13 cellular contexts compared by ENCODE assay signal in genomic region chr13:27790523-27790922, GRCh38. TPM values are rescaled to one million over a fixed set of nuclear protein-coding genes. Genes with fewer than 3 reads are reported as not detected.
A peak's percentile ranks its signal among the peaks of the same experiment; 100 is the strongest.
DNase-seq lines count a peak whose midpoint lies in the region; ATAC-seq, FAIRE-seq and TF ChIP-seq lines count a peak whose summit lies in the region.
"Had no signal": no experiment of that assay in that cellular context is flagged by ENCODE, and none has a peak within 500 bp of the region (broad histone marks: within the 10 kb centered on the region; RNA-seq: fewer than 3 reads in every experiment).

No MANE protein-coding gene starts in this region.

- no peak overlapping the region for H3K27ac Mint-ChIP-seq in CD8-positive, alpha-beta T cell
- H3K27ac Mint-ChIP-seq in astrocyte (ENCODE audit: unreplicated experiment), result no peak overlapping the region
- no peak overlapping the region for H3K27ac Mint-ChIP-seq in naive thymus-derived CD8-positive, alpha-beta T cell

- H2AFZ ChIP-seq in astrocyte (ENCODE audit: low read depth, low read length), result no peak overlapping the region

- POLR2A ChIA-PET in CD8-positive, alpha-beta T cell (lab: Charles Lee), result no interaction called here
- POLR2A ChIA-PET in naive thymus-derived CD8-positive, alpha-beta T cell (lab: Charles Lee), result no interaction called here

- whole genome bisulfite sequencing in pancreas, 2 donors, result 3 to 6% methylated on average over 23 of the region's 23 CpGs

- no peaks in the 10 kb centered on the region for H3K79me2 ChIP-seq in astrocyte (ENCODE audit: insufficient read depth, low read length)

- H3K36me3 Mint-ChIP-seq in CD8-positive, alpha-beta T cell, result no peaks in the 10 kb centered on the region
- peaks cover 2% of the 10 kb centered on the region for H3K36me3 Mint-ChIP-seq in astrocyte (ENCODE audit: low read depth, unreplicated experiment)
- H3K36me3 Mint-ChIP-seq in naive thymus-derived CD8-positive, alpha-beta T cell, result peaks cover 0 to 22% (median 4%) of the 10 kb centered on the region in 3 donors

- H3K4me3 Mint-ChIP-seq in CD8-positive, alpha-beta T cell, result peak overlapping the region; percentile 87
- H3K4me3 Mint-ChIP-seq in astrocyte (ENCODE audit: unreplicated experiment), result no peak overlapping the region
- peak overlapping the region; percentile 83 to 93 (median 88) for H3K4me3 Mint-ChIP-seq in naive thymus-derived CD8-positive, alpha-beta T cell

- no peaks in the 10 kb centered on the region for H4K20me1 ChIP-seq in astrocyte (ENCODE audit: insufficient read depth, low read length)

- no peak overlapping the region for H3K9ac ChIP-seq in astrocyte (ENCODE audit: low read length)

- peaks cover 64% of the 10 kb centered on the region for H3K27me3 Mint-ChIP-seq in CD8-positive, alpha-beta T cell (ENCODE audit: low read depth)
- peaks cover 80% of the 10 kb centered on the region for H3K27me3 Mint-ChIP-seq in astrocyte (ENCODE audit: low read depth, unreplicated experiment)
- peaks cover 42 to 89% (median 63%) of the 10 kb centered on the region in 5 donors for H3K27me3 Mint-ChIP-seq in naive thymus-derived CD8-positive, alpha-beta T cell

- H3K4me3 ChIP-seq in CD8-positive, alpha-beta T cell (ENCODE audit: low read depth, low read length), result peak overlapping the region; percentile 50
- H3K4me3 ChIP-seq in H7 (ENCODE audit: insufficient read depth, low read depth, low read length), result no peak overlapping the region
- no peak overlapping the region for H3K4me3 ChIP-seq in astrocyte (ENCODE audit: insufficient read depth, low read depth, low read length)
- H3K4me3 ChIP-seq in pancreas, result peak overlapping the region in 1 of 4 donors; percentile 38

- CTCF ChIA-PET in CD8-positive, alpha-beta T cell (lab: Charles Lee), result interaction anchor here (0.7 kb wide), 1 partner anchor 11 kb away, joined by 3 read pairs; no protein-coding TSS in a partner anchor

- H3K4me1 ChIP-seq in CD8-positive, alpha-beta T cell (ENCODE audit: insufficient read depth, low read length), result peaks cover 26% of the 10 kb centered on the region
- H3K4me1 ChIP-seq in astrocyte (ENCODE audit: insufficient read depth, low read length) (no peaks in the 10 kb centered on the region), pancreas (peaks cover 6 to 11% (median 6%) of the 10 kb centered on the region in 3 donors)

- intact Hi-C loops in CD8-positive, alpha-beta T cell (cut with DNase I, micrococcal nuclease), result loop anchor here (5.0 kb wide), 1 partner anchor 168 kb away; the partner anchor contains the start of genes LNX2 (in 2 of the 2) and POLR1D (in 2 of the 2)
- intact Hi-C loops in pancreas (cut with DNase I), result no loop called here

- no peaks in the 10 kb centered on the region for H3K9me3 ChIP-seq in CD8-positive, alpha-beta T cell (ENCODE audit: low read length)
- no peaks in the 10 kb centered on the region for H3K9me3 ChIP-seq in astrocyte (ENCODE audit: insufficient read depth, low read depth, low read length)
- no peaks in the 10 kb centered on the region for H3K9me3 ChIP-seq in pancreas

- H3K4me2 ChIP-seq in astrocyte (ENCODE audit: low read length), result peak overlapping the region; percentile 37

- FAIRE-seq in astrocyte (lab: Jason Lieb, UNC) (no peak), HTR-8/SVneo (lab: Jason Lieb, UNC) (no peak), pancreas (lab: Jason Lieb, UNC) (no peak)

- no peak for TF ChIP-seq CTCF in CD8-positive, alpha-beta T cell (IDR thresholded peaks at IDR 0.05)
- no peak for TF ChIP-seq CTCF in astrocyte (IDR thresholded peaks at IDR 0.05; ENCODE audit: insufficient read depth, low read depth, low read length)
- no peak for TF ChIP-seq CTCF in pancreas (IDR thresholded peaks at IDR 0.05)

- H3K4me1 Mint-ChIP-seq in CD8-positive, alpha-beta T cell (ENCODE audit: low read depth), result peaks cover 40% of the 10 kb centered on the region
- no peaks in the 10 kb centered on the region for H3K4me1 Mint-ChIP-seq in astrocyte (ENCODE audit: low read depth, unreplicated experiment)
- H3K4me1 Mint-ChIP-seq in naive thymus-derived CD8-positive, alpha-beta T cell, result peaks cover 31 to 45% (median 40%) of the 10 kb centered on the region in 4 donors

- ATAC-seq in CD8-positive, alpha-beta T cell, result no peak
- no peak for ATAC-seq in naive thymus-derived CD8-positive, alpha-beta T cell
- ATAC-seq in pancreas (no peak), HG02588 (IDR thresholded peaks at IDR 0.05; ENCODE audit: unreplicated experiment) (no peak)

- H3K27ac ChIP-seq in CD8-positive, alpha-beta T cell (ENCODE audit: low read depth, low read length), result no peak overlapping the region
- H3K27ac ChIP-seq in astrocyte (ENCODE audit: low read depth, low read length) (no peak overlapping the region), pancreas (no peak overlapping the region)

- no peaks in the 10 kb centered on the region for H3K9me3 Mint-ChIP-seq in CD8-positive, alpha-beta T cell
- H3K9me3 Mint-ChIP-seq in astrocyte (ENCODE audit: unreplicated experiment), result peaks cover 24% of the 10 kb centered on the region
- H3K9me3 Mint-ChIP-seq in naive thymus-derived CD8-positive, alpha-beta T cell, result peaks cover 0 to 14% (median 0%) of the 10 kb centered on the region in 9 donors

- H3K36me3 ChIP-seq in CD8-positive, alpha-beta T cell (ENCODE audit: insufficient read depth, low read length), result no peaks in the 10 kb centered on the region
- H3K36me3 ChIP-seq in H7 (replicated peaks; ENCODE audit: control insufficient read depth, insufficient read depth, low read length), result no peaks in the 10 kb centered on the region
- H3K36me3 ChIP-seq in astrocyte (ENCODE audit: insufficient read depth, low read length), result no peaks in the 10 kb centered on the region
- H3K36me3 ChIP-seq in pancreas, result no peaks in the 10 kb centered on the region

- DNase-seq in CD8-positive, alpha-beta T cell, result no peak
- DNase-seq in H7 (peak; percentile 74), astrocyte (ENCODE audit: low read depth) (no peak), HTR-8/SVneo (ENCODE audit: insufficient read length, low spot score) (no peak), NCI-H2171 (lab: John Stamatoyannopoulos, UW) (no peak), pancreas (no peak)
- no peak for DNase-seq in naive thymus-derived CD8-positive, alpha-beta T cell
- DNase-seq: activated CD8-positive, alpha-beta memory T cell treated with anti-CD3 and anti-CD28 coated beads, Interleukin-2, amount 50 U/mL, for 48 hours; effector CD8-positive, alpha-beta T cell; SHP77 treated with DMSO at 0.1 percent for 48 hours had no signal

- H3K27me3 ChIP-seq in CD8-positive, alpha-beta T cell (ENCODE audit: insufficient read depth, low read length), result peaks cover 32% of the 10 kb centered on the region
- H3K27me3 ChIP-seq in H7 (ENCODE audit: control insufficient read depth, insufficient read depth, low read length), result peaks cover 94% of the 10 kb centered on the region
- H3K27me3 ChIP-seq in astrocyte (ENCODE audit: insufficient read depth, low read length), result peaks cover 58% of the 10 kb centered on the region
- peaks cover 6 to 59% (median 25%) of the 10 kb centered on the region in 4 donors for H3K27me3 ChIP-seq in pancreas

RNA-seq across cellular contexts. Expression of gene GSX1, which starts 1.8 kb away (rescaled TPM):
- not detected for total RNA-seq in CD8-positive, alpha-beta T cell
- total RNA-seq in H7 (2014; rRNA removed; shearing (Covaris generic)), result not detected in 2 replicates
- total RNA-seq in astrocyte (not detected in 2 replicates), pancreas (not detected)
- not detected for total RNA-seq in naive thymus-derived CD8-positive, alpha-beta T cell
- polyA plus RNA-seq in naive thymus-derived CD8-positive, alpha-beta T cell, result not detected
- not detected for polyA plus RNA-seq in pancreas
- total RNA-seq: kidney epithelial cell, posterior vena cava had no signal

Comparison
In these comparisons a context has a peak if more than half of its experiments do, and no peak if none do; other contexts are left out.
1. intact Hi-C loops: an anchor here in CD8-positive, alpha-beta T cell (5.0 kb wide); none called in pancreas.